In the genomic region with DNA sequence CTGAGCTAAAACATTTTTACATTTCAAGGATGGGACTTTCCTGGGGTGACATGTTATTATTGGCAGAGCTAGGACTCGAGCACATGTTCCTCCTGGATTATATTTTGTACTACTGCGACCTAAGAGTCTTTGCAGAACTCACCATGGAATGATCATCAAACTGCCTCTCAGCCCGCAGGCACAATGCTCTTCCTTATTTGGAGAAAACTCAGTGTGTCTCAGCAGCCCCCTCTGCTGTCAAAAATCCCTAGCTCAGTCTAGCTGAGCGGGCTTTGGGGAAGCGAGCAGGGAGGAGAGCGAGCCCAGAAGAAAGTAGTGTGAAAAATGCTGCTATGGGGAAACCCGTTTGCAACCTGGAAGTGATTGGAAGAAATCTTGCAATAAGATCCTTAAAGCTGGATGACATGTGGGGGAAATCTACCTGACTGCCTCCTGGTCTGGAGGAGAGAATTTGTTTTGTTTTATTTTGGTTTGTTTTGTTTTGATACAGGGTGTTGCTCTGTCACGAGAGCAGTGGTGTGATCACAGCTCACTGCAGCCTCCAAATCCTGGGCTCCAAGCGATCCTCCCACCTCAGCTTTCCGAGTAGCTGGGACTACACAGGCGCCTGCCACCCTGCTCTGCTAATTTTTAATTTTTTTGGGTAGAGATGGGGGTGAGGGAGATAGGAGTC, we compare ENCODE assay signal across 8 cellular contexts.
DNase-seq lines count a peak whose midpoint lies in the region; ATAC-seq, FAIRE-seq and TF ChIP-seq lines count a peak whose summit lies in the region.

No MANE protein-coding gene starts in this region.

- H2AFZ ChIP-seq in HCT116 (ENCODE audit: low read depth, low read length, poor library complexity, severe bottlenecking): peak overlapping the region; percentile 99

- TF ChIP-seq POLR2A in HCT116 (IDR thresholded peaks at IDR 0.05; ENCODE audit: borderline replicate concordance, extremely low read depth, insufficient read depth, insufficient read length): no peak
- no peak for TF ChIP-seq POLR2A in NB4 (IDR thresholded peaks at IDR 0.05; ENCODE audit: extremely low read depth, insufficient read length)

- H3K27ac Mint-ChIP-seq in activated naive CD8-positive, alpha-beta T cell treated with anti-CD3 and anti-CD28 coated beads for 36 hours: no peak overlapping the region
- peak overlapping the region; percentile 51 for H3K27ac Mint-ChIP-seq in progenitor cell of endocrine pancreas

- CTCF ChIA-PET in HCT116 (lab: Charles Lee): interaction anchor here (0.6 to 2.4 kb wide), 21 partner anchors 9 to 1158 kb away, joined by 3 to 15 read pairs (median 4); a partner anchor contains a TSS

- H3K9me2 ChIP-seq in HCT116 (ENCODE audit: insufficient read depth): no peaks in the 10 kb centered on the region

- DNase-seq in HCT116 (ENCODE audit: low read depth, low spot score) (peak; percentile 83), NB4 (ENCODE audit: low read depth) (peak; percentile 84), cardiac muscle cell (ENCODE audit: low read depth in 1 of 2, low spot score in 1 of 2) (peak; percentile 95 to 96), progenitor cell of endocrine pancreas (ENCODE audit: low spot score, unreplicated experiment) (peak; percentile 76), ureter (ENCODE audit: low spot score) (peak; percentile 94)
- DNase-seq in activated naive CD8-positive, alpha-beta T cell treated with anti-CD3 and anti-CD28 coated beads for 36 hours: peak; percentile 67

- no peak overlapping the region for H3K9ac ChIP-seq in HCT116 (ENCODE audit: low read length)

- ATAC-seq in HCT116: peak; percentile 100
- peak; percentile 100 for ATAC-seq in SK-N-SH treated with all-trans-retinoic acid at 6 μM for 48 hours

- BruUV-seq in HCT116 (replicated peaks; lab: Mats Ljungman, UMichigan): no TSS peak

- no peaks in the 10 kb centered on the region for H3K36me3 Mint-ChIP-seq in activated naive CD8-positive, alpha-beta T cell treated with anti-CD3 and anti-CD28 coated beads for 36 hours
- no peaks in the 10 kb centered on the region for H3K36me3 Mint-ChIP-seq in progenitor cell of endocrine pancreas (ENCODE audit: insufficient read depth)

- no peaks in the 10 kb centered on the region for H3K9me3 Mint-ChIP-seq in activated naive CD8-positive, alpha-beta T cell treated with anti-CD3 and anti-CD28 coated beads for 36 hours
- peaks cover 8% of the 10 kb centered on the region for H3K9me3 Mint-ChIP-seq in progenitor cell of endocrine pancreas (ENCODE audit: low read depth)

- peak; percentile 81 to 88 (median 88) for TF ChIP-seq CTCF in HCT116 (IDR thresholded peaks at IDR 0.05 in 2 of 3, conservative IDR thresholded peaks at IDR 0.05 in 1 of 3; ENCODE audit: borderline replicate concordance in 1 of 3, insufficient read depth in 1 of 3, low read depth in 2 of 3, low read length in 2 of 3)
- TF ChIP-seq CTCF in NB4 (IDR thresholded peaks at IDR 0.05; ENCODE audit: low read depth, low read length): peak; percentile 72
- peak; percentile 92 for TF ChIP-seq CTCF in cardiac muscle cell (IDR thresholded peaks at IDR 0.05; ENCODE audit: low read depth, low read length)
- TF ChIP-seq CTCF in progenitor cell of endocrine pancreas (IDR thresholded peaks at IDR 0.05; ENCODE audit: unreplicated experiment): peak; percentile 86

- peak overlapping the region; percentile 65 for H3K4me2 ChIP-seq in HCT116 (ENCODE audit: low read length)

- H3K27ac ChIP-seq in HCT116 (ENCODE audit: low read depth, low read length) (no peak overlapping the region), cardiac muscle cell (peak overlapping the region; percentile 91)

- H3K27me3 ChIP-seq in HCT116 (ENCODE audit: insufficient read depth, low read length): no peaks in the 10 kb centered on the region
- H3K27me3 ChIP-seq in cardiac muscle cell: no peaks in the 10 kb centered on the region

- H3K79me2 ChIP-seq in HCT116 (ENCODE audit: insufficient read depth, low read length): no peaks in the 10 kb centered on the region

- H3K4me1 ChIP-seq in HCT116 (ENCODE audit: control insufficient read depth in 1 of 2, insufficient read depth in 2 of 2, low read length in 2 of 2) (peaks cover 0 to 9% of the 10 kb centered on the region in 2 experiments; a peak in 1 of 4 replicates), cardiac muscle cell (ENCODE audit: low read depth) (peaks cover 12% of the 10 kb centered on the region)

- RAD21 ChIA-PET in HCT116 (lab: Charles Lee; ENCODE audit: low non-redundant PET in 1 of 2, low total read pairs in 2 of 2, uncharacterized antibody in 2 of 2, unreplicated experiment in 2 of 2): no interaction called here

- no peaks in the 10 kb centered on the region for H3K36me3 ChIP-seq in HCT116 (ENCODE audit: control insufficient read depth in 1 of 2, insufficient read depth in 2 of 2, low read length in 2 of 2)
- no peaks in the 10 kb centered on the region for H3K36me3 ChIP-seq in cardiac muscle cell

- H4K20me1 ChIP-seq in HCT116 (ENCODE audit: insufficient read depth): no peaks in the 10 kb centered on the region

- POLR2A ChIA-PET in HCT116 (lab: Charles Lee): no interaction called here

- H3K4me3 Mint-ChIP-seq in activated naive CD8-positive, alpha-beta T cell treated with anti-CD3 and anti-CD28 coated beads for 36 hours: no peak overlapping the region
- H3K4me3 Mint-ChIP-seq in progenitor cell of endocrine pancreas (ENCODE audit: low read depth): no peak overlapping the region

- TF ChIP-seq RAD21 in HCT116 (IDR thresholded peaks at IDR 0.05; ENCODE audit: low read depth): peak; percentile 67

- intact Hi-C loops in HCT116 (cut with micrococcal nuclease): loop anchor here (1.0 to 5.0 kb wide), 3 partner anchors 46 to 186 kb away; no protein-coding TSS in a partner anchor

- no peaks in the 10 kb centered on the region for H3K9me3 ChIP-seq in HCT116 (ENCODE audit: control insufficient read depth in 1 of 2, insufficient read depth in 1 of 2, low read depth in 1 of 2, low read length in 2 of 2)
- H3K9me3 ChIP-seq in cardiac muscle cell (ENCODE audit: low read depth): no peaks in the 10 kb centered on the region

- H3K27me3 Mint-ChIP-seq in activated naive CD8-positive, alpha-beta T cell treated with anti-CD3 and anti-CD28 coated beads for 36 hours: peaks cover 6% of the 10 kb centered on the region
- H3K27me3 Mint-ChIP-seq in progenitor cell of endocrine pancreas: peaks cover 9% of the 10 kb centered on the region

- peak; percentile 91 for FAIRE-seq in G401.6 (lab: Jason Lieb, UNC)

- H3K4me1 Mint-ChIP-seq in activated naive CD8-positive, alpha-beta T cell treated with anti-CD3 and anti-CD28 coated beads for 36 hours: peaks cover 5% of the 10 kb centered on the region
- peaks cover 14% of the 10 kb centered on the region for H3K4me1 Mint-ChIP-seq in progenitor cell of endocrine pancreas (ENCODE audit: low read depth)

- H3K4me3 ChIP-seq in HCT116 (replicated peaks in 1 of 2; ENCODE audit: low read depth in 1 of 2, low read length in 2 of 2): peak overlapping the region in 1 of 2 experiments; percentile 27; a peak in 1 of 4 replicates
- no peak overlapping the region for H3K4me3 ChIP-seq in NB4 (ENCODE audit: low read depth, low read length)
- H3K4me3 ChIP-seq in cardiac muscle cell: no peak overlapping the region

TF ChIP-seq in HCT116, 20 proteins besides CTCF, POLR2A, EP300 and RAD21:
- TF ChIP-seq CBX3 (IDR thresholded peaks at IDR 0.05; ENCODE audit: low read depth) (peak; percentile 79; the same call in 1 of the 2 replicates), SRF (IDR thresholded peaks at IDR 0.05; ENCODE audit: low read depth) (peak; percentile 98), CEBPB (IDR thresholded peaks at IDR 0.05; ENCODE audit: low read depth) (no peak), SP1 (IDR thresholded peaks at IDR 0.05; ENCODE audit: low read depth) (no peak), YY1 (IDR thresholded peaks at IDR 0.05; ENCODE audit: extremely low read depth, insufficient replicate concordance, low read depth, low read length) (peak; percentile 16)
- TF ChIP-seq, protein P1, sequence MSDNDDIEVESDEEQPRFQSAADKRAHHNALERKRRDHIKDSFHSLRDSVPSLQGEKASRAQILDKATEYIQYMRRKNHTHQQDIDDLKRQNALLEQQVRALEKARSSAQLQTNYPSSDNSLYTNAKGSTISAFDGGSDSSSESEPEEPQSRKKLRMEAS (IDR thresholded peaks at IDR 0.05): peak; percentile 34; the same call in 1 of the 2 replicates
TF ChIP-seq in HCT116: peak in this region for 4.

TF ChIP-seq in SK-N-SH treated with all-trans-retinoic acid at 6 μM for 48 hours, 23 proteins besides CTCF, POLR2A, EP300 and RAD21 (continues in another document):
- no peak for TF ChIP-seq ESRRG (CRISPR knock-in tag; IDR thresholded peaks at IDR 0.05)
- TF ChIP-seq, protein P2, sequence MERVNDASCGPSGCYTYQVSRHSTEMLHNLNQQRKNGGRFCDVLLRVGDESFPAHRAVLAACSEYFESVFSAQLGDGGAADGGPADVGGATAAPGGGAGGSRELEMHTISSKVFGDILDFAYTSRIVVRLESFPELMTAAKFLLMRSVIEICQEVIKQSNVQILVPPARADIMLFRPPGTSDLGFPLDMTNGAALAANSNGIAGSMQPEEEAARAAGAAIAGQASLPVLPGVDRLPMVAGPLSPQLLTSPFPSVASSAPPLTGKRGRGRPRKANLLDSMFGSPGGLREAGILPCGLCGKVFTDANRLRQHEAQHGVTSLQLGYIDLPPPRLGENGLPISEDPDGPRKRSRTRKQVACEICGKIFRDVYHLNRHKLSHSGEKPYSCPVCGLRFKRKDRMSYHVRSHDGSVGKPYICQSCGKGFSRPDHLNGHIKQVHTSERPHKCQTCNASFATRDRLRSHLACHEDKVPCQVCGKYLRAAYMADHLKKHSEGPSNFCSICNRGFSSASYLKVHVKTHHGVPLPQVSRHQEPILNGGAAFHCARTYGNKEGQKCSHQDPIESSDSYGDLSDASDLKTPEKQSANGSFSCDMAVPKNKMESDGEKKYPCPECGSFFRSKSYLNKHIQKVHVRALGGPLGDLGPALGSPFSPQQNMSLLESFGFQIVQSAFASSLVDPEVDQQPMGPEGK (CRISPR knock-in tag; IDR thresholded peaks at IDR 0.05; ENCODE audit: borderline replicate concordance): no peak
- no peak for TF ChIP-seq ZC3H10 (CRISPR knock-in tag; IDR thresholded peaks at IDR 0.05)
- no peak for TF ChIP-seq CSDC2 (CRISPR knock-in tag; IDR thresholded peaks at IDR 0.05)
- no peak for TF ChIP-seq ZNF70 (CRISPR knock-in tag; IDR thresholded peaks at IDR 0.05)
- no peak for TF ChIP-seq ZNF565 (CRISPR knock-in tag; conservative IDR thresholded peaks at IDR 0.05; ENCODE audit: low read depth)
- TF ChIP-seq, protein P3, sequence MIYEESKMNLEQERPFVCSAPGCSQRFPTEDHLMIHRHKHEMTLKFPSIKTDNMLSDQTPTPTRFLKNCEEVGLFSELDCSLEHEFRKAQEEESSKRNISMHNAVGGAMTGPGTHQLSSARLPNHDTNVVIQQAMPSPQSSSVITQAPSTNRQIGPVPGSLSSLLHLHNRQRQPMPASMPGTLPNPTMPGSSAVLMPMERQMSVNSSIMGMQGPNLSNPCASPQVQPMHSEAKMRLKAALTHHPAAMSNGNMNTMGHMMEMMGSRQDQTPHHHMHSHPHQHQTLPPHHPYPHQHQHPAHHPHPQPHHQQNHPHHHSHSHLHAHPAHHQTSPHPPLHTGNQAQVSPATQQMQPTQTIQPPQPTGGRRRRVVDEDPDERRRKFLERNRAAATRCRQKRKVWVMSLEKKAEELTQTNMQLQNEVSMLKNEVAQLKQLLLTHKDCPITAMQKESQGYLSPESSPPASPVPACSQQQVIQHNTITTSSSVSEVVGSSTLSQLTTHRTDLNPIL (CRISPR knock-in tag; IDR thresholded peaks at IDR 0.05; ENCODE audit: low read depth): no peak
- TF ChIP-seq TCF4 (CRISPR knock-in tag; IDR thresholded peaks at IDR 0.05; ENCODE audit: borderline replicate concordance): no peak
